In the genomic region with DNA sequence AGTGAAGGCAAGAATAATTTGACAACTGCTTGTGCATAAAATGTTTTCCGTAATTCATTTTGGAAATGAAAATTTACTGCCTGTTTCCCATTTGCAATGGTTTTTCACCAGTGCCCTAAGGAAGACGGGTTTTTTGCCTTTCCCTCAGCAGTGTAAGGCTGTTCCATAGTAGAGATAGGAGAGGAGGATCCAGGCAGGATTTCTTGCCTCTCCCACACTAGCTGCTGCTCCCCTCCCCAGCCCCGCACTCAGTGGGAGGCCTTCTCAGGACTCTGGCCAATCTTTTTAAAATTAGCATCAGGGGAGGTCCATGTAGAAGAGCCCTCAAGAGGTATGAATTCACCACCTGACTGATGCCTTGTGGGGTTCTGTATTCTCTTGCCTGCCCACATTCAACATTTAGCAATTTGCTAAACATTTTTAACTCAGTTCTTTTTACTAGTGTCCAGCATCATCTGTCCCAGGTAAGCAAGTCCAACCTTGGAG, we compare ENCODE assay signal across 2 cellular contexts. TPM values are rescaled to one million over a fixed set of nuclear protein-coding genes. Genes with fewer than 3 reads are reported as not detected.
"Had no signal": no experiment of that assay in that cellular context is flagged by ENCODE, and none has a peak within 500 bp of the region (broad histone marks: within the 10 kb centered on the region; RNA-seq: fewer than 3 reads in every experiment).

No MANE protein-coding gene starts in this region.

RNA-seq across cellular contexts. Expression of gene CCDC148, which starts 18.0 kb away (rescaled TPM):
- total RNA-seq: natural killer cell, psoas muscle had no signal
